In genomic region chr6:1703091-1703855, GRCh38 we compare ENCODE assay signal across 23 cellular contexts.
A peak's percentile ranks its signal among the peaks of the same experiment; 100 is the strongest.
DNase-seq lines count a peak whose midpoint lies in the region; ATAC-seq and TF ChIP-seq lines count a peak whose summit lies in the region.
"Had no signal": no experiment of that assay in that cellular context is flagged by ENCODE, and none has a peak within 500 bp of the region (broad histone marks: within the 10 kb centered on the region; RNA-seq: fewer than 3 reads in every experiment).

No MANE protein-coding gene starts in this region.

- H3K4me2 ChIP-seq in parathyroid adenoma (ENCODE audit: low read length): peak overlapping the region; percentile 32

- in situ Hi-C loops in HAP-1 (cut with MboI; ENCODE audit: low sequenced_read_pairs): no loop called here

- TF ChIP-seq POLR2A in erythroblast (IDR thresholded peaks at IDR 0.05; ENCODE audit: low read length): no peak

- no peak overlapping the region for H3K4me3 ChIP-seq in CD8-positive, alpha-beta memory T cell (ENCODE audit: low read length)
- H3K4me3 ChIP-seq in parathyroid adenoma (ENCODE audit: low read depth, low read length) (no peak overlapping the region), HAP-1 (no peak overlapping the region)
- H3K4me3 ChIP-seq: left lung, Peyer's patch, upper lobe of right lung had no signal

- H3K36me3 Mint-ChIP-seq in CD8-positive, alpha-beta memory T cell: peaks cover 0 to under 1% (median 0%) of the 10 kb centered on the region in 3 donors
- no peaks in the 10 kb centered on the region for H3K36me3 Mint-ChIP-seq in effector memory CD8-positive, alpha-beta T cell (ENCODE audit: insufficient read depth)
- no peaks in the 10 kb centered on the region for H3K36me3 Mint-ChIP-seq in endothelial cell (ENCODE audit: low read depth, unreplicated experiment)
- no peaks in the 10 kb centered on the region for H3K36me3 Mint-ChIP-seq in progenitor cell of endocrine pancreas (ENCODE audit: insufficient read depth)
- H3K36me3 Mint-ChIP-seq: brain, immature natural killer cell had no signal

- H3K4me1 Mint-ChIP-seq in CD8-positive, alpha-beta memory T cell: peaks cover 0 to 2% (median 0%) of the 10 kb centered on the region in 3 donors
- no peaks in the 10 kb centered on the region for H3K4me1 Mint-ChIP-seq in effector memory CD8-positive, alpha-beta T cell (ENCODE audit: low read depth in 2 of 2)
- H3K4me1 Mint-ChIP-seq in endothelial cell (ENCODE audit: unreplicated experiment): peaks cover 31% of the 10 kb centered on the region
- H3K4me1 Mint-ChIP-seq in progenitor cell of endocrine pancreas (ENCODE audit: low read depth): no peaks in the 10 kb centered on the region
- H3K4me1 Mint-ChIP-seq: activated CD4-positive, alpha-beta memory T cell treated with anti-CD3 and anti-CD28 coated beads, Interleukin-2, amount 10 ng/mL, durations not matched to agents 7 days and 5 days; immature natural killer cell had no signal

- CTCF ChIA-PET in CD8-positive, alpha-beta memory T cell (lab: Charles Lee): no interaction called here

- no peak overlapping the region for H3K27ac Mint-ChIP-seq in CD8-positive, alpha-beta memory T cell
- H3K27ac Mint-ChIP-seq in effector memory CD8-positive, alpha-beta T cell: no peak overlapping the region
- no peak overlapping the region for H3K27ac Mint-ChIP-seq in endothelial cell (ENCODE audit: unreplicated experiment)
- no peak overlapping the region for H3K27ac Mint-ChIP-seq in progenitor cell of endocrine pancreas
- H3K27ac Mint-ChIP-seq: activated CD4-positive, alpha-beta memory T cell treated with anti-CD3 and anti-CD28 coated beads, Interleukin-2, amount 10 ng/mL, durations not matched to agents 7 days and 5 days; activated naive CD4-positive, alpha-beta T cell treated with anti-CD3 and anti-CD28 coated beads for 36 hours; immature natural killer cell; T-helper 2 cell treated with Interferon-gamma antibody and Interleukin-4, amounts not matched to agents 5 μg/mL and 100 μg/mL, for 36 hours had no signal

- no peaks in the 10 kb centered on the region for H3K4me1 ChIP-seq in CD8-positive, alpha-beta memory T cell (ENCODE audit: insufficient read depth, low read length)
- H3K4me1 ChIP-seq in parathyroid adenoma: peaks cover 13% of the 10 kb centered on the region
- H3K4me1 ChIP-seq in HAP-1: no peaks in the 10 kb centered on the region
- H3K4me1 ChIP-seq: Peyer's patch, upper lobe of right lung had no signal

- no peak overlapping the region for H3K4me3 Mint-ChIP-seq in CD8-positive, alpha-beta memory T cell
- no peak overlapping the region for H3K4me3 Mint-ChIP-seq in effector memory CD8-positive, alpha-beta T cell
- H3K4me3 Mint-ChIP-seq in endothelial cell (ENCODE audit: unreplicated experiment): no peak overlapping the region
- H3K4me3 Mint-ChIP-seq in progenitor cell of endocrine pancreas (ENCODE audit: low read depth): no peak overlapping the region
- H3K4me3 Mint-ChIP-seq: activated CD4-positive, alpha-beta memory T cell treated with anti-CD3 and anti-CD28 coated beads, Interleukin-2, amount 10 ng/mL, durations not matched to agents 7 days and 5 days; activated naive CD4-positive, alpha-beta T cell treated with anti-CD3 and anti-CD28 coated beads for 36 hours; brain; immature natural killer cell; T-helper 2 cell treated with Interferon-gamma antibody and Interleukin-4, amounts not matched to agents 5 μg/mL and 100 μg/mL, for 36 hours had no signal

- H3K9me3 Mint-ChIP-seq in CD8-positive, alpha-beta memory T cell: no peaks in the 10 kb centered on the region
- H3K9me3 Mint-ChIP-seq in effector memory CD8-positive, alpha-beta T cell: no peaks in the 10 kb centered on the region
- H3K9me3 Mint-ChIP-seq in endothelial cell (ENCODE audit: unreplicated experiment) (no peaks in the 10 kb centered on the region), progenitor cell of endocrine pancreas (ENCODE audit: low read depth) (no peaks in the 10 kb centered on the region)
- H3K9me3 Mint-ChIP-seq: activated CD4-positive, alpha-beta memory T cell treated with anti-CD3 and anti-CD28 coated beads, Interleukin-2, amount 10 ng/mL, durations not matched to agents 7 days and 5 days; activated naive CD4-positive, alpha-beta T cell treated with anti-CD3 and anti-CD28 coated beads for 36 hours; immature natural killer cell; T-helper 2 cell treated with Interferon-gamma antibody and Interleukin-4, amounts not matched to agents 5 μg/mL and 100 μg/mL, for 36 hours had no signal

- no peak for ATAC-seq in effector memory CD8-positive, alpha-beta T cell (replicated peaks)
- ATAC-seq: left lung, upper lobe of right lung had no signal

- H3K27me3 ChIP-seq in CD8-positive, alpha-beta memory T cell (ENCODE audit: insufficient read depth, low read length, poor library complexity, severe bottlenecking): no peaks in the 10 kb centered on the region
- H3K27me3 ChIP-seq in parathyroid adenoma (ENCODE audit: control insufficient read depth, insufficient read depth, low read length) (no peaks in the 10 kb centered on the region), HAP-1 (ENCODE audit: low read depth) (no peaks in the 10 kb centered on the region)
- H3K27me3 ChIP-seq: left lung, Peyer's patch, upper lobe of right lung had no signal

- H3K36me3 ChIP-seq in CD8-positive, alpha-beta memory T cell (ENCODE audit: insufficient read depth, low read length): no peaks in the 10 kb centered on the region
- H3K36me3 ChIP-seq in parathyroid adenoma (ENCODE audit: control insufficient read depth, insufficient read depth, low read length) (no peaks in the 10 kb centered on the region), HAP-1 (replicated peaks) (no peaks in the 10 kb centered on the region)
- H3K36me3 ChIP-seq: left lung, Peyer's patch, upper lobe of right lung had no signal

- H3K27ac ChIP-seq in CD8-positive, alpha-beta memory T cell (ENCODE audit: low read depth, low read length): peak overlapping the region; percentile 16
- no peak overlapping the region for H3K27ac ChIP-seq in parathyroid adenoma
- H3K27ac ChIP-seq: Peyer's patch, upper lobe of right lung had no signal

- H3K9ac ChIP-seq in parathyroid adenoma: no peak overlapping the region

- TF ChIP-seq CTCF in parathyroid adenoma (IDR thresholded peaks at IDR 0.05) (no peak), endothelial cell (IDR thresholded peaks at IDR 0.05; ENCODE audit: unreplicated experiment) (no peak), progenitor cell of endocrine pancreas (IDR thresholded peaks at IDR 0.05; ENCODE audit: unreplicated experiment) (no peak)

- H3K9me3 ChIP-seq in CD8-positive, alpha-beta memory T cell (ENCODE audit: low read length): no peaks in the 10 kb centered on the region
- H3K9me3 ChIP-seq in parathyroid adenoma (ENCODE audit: control insufficient read depth, low read length): no peaks in the 10 kb centered on the region
- H3K9me3 ChIP-seq in HAP-1: no peaks in the 10 kb centered on the region
- H3K9me3 ChIP-seq: left lung, Peyer's patch, upper lobe of right lung had no signal

- no peaks in the 10 kb centered on the region for H3K79me2 ChIP-seq in parathyroid adenoma

- H2AFZ ChIP-seq in parathyroid adenoma: no peak overlapping the region

- DNase-seq in CD8-positive, alpha-beta memory T cell: no peak
- DNase-seq in NCI-H69 (lab: John Stamatoyannopoulos, UW) (peak; percentile 17), erythroblast (lab: John Stamatoyannopoulos, UW) (peak; percentile 5 to 24), HAP-1 (ENCODE audit: low spot score in 2 of 2) (no peak), endothelial cell (ENCODE audit: low spot score) (no peak), progenitor cell of endocrine pancreas (ENCODE audit: low spot score, unreplicated experiment) (no peak)
- no peak for DNase-seq in effector memory CD8-positive, alpha-beta T cell
- DNase-seq: activated CD4-positive, alpha-beta memory T cell treated with anti-CD3 and anti-CD28 coated beads, Interleukin-2, amount 10 ng/mL, durations not matched to agents 7 days and 5 days; activated CD4-positive, alpha-beta T cell treated with anti-CD3 and anti-CD28 coated beads for 1 hour; activated CD8-positive, alpha-beta memory T cell treated with anti-CD3 and anti-CD28 coated beads, Interleukin-2, amount 50 U/mL, for 48 hours; activated naive CD4-positive, alpha-beta T cell treated with anti-CD3 and anti-CD28 coated beads for 36 hours; DND-41; immature natural killer cell; left lung; NCI-H1930; NCI-H526 treated with DMSO at 0.1 percent for 48 hours; Peyer's patch; SHP77; stimulated activated CD4-positive, alpha-beta T cell treated with anti-CD3 and anti-CD28 coated beads, Interleukin-4, amount 100 ng/mL, for 24 hours; upper lobe of right lung had no signal

- POLR2A ChIA-PET in CD8-positive, alpha-beta memory T cell (lab: Charles Lee): no interaction called here

- no peaks in the 10 kb centered on the region for H3K27me3 Mint-ChIP-seq in CD8-positive, alpha-beta memory T cell
- H3K27me3 Mint-ChIP-seq in effector memory CD8-positive, alpha-beta T cell: no peaks in the 10 kb centered on the region
- H3K27me3 Mint-ChIP-seq in endothelial cell (ENCODE audit: unreplicated experiment): no peaks in the 10 kb centered on the region
- H3K27me3 Mint-ChIP-seq in progenitor cell of endocrine pancreas: peaks cover 23% of the 10 kb centered on the region
- H3K27me3 Mint-ChIP-seq: activated CD4-positive, alpha-beta memory T cell treated with anti-CD3 and anti-CD28 coated beads, Interleukin-2, amount 10 ng/mL, durations not matched to agents 7 days and 5 days had no signal

Comparison
In these comparisons a context has a peak if more than half of its experiments do, and no peak if none do; other contexts are left out.
1. DNase-seq: peak in NCI-H69 (single experiment) and erythroblast (2 of 2); none in CD8-positive, alpha-beta memory T cell (0 of 5), effector memory CD8-positive, alpha-beta T cell (0 of 3), HAP-1 (0 of 2), endothelial cell (single experiment) and progenitor cell of endocrine pancreas (single experiment).